1 cellular context compared by ENCODE assay signal in genomic region chr19:15196683-15197005, GRCh38.
TF ChIP-seq lines count a peak whose summit lies in the region.

No MANE protein-coding gene starts in this region.

TF ChIP-seq in HepG2, 621 proteins besides CTCF, POLR2A, EP300 and RAD21:
- TF ChIP-seq RAD51 (IDR thresholded peaks at IDR 0.05; ENCODE audit: borderline replicate concordance) (no peak), CHD4 (IDR thresholded peaks at IDR 0.05; ENCODE audit: borderline replicate concordance, low read length) (peak; percentile 51; the same call in 1 of the 2 replicates), ZNF3 (CRISPR knock-in tag; IDR thresholded peaks at IDR 0.05) (peak; percentile 62; the same call in 1 of the 2 replicates), ZNF629 (CRISPR knock-in tag; conservative IDR thresholded peaks at IDR 0.05) (peak; percentile 85)
